ENCODE assay signal across 1 cellular context in genomic region chr1:161209790-161210409, GRCh38.
A peak's percentile ranks its signal among the peaks of the same experiment; 100 is the strongest.
TF ChIP-seq lines count a peak whose summit lies in the region.

No MANE protein-coding gene starts in this region.

TF ChIP-seq in GM12878, 131 proteins besides CTCF, POLR2A, EP300 and RAD21 (continues in another document):
- TF ChIP-seq MEF2A (IDR thresholded peaks at IDR 0.05; ENCODE audit: insufficient read depth, low read depth, low read length) = no peak
- TF ChIP-seq CHD2 (IDR thresholded peaks at IDR 0.05; ENCODE audit: borderline replicate concordance, low read depth, low read length) = peak; percentile 83
- no peak for TF ChIP-seq RUNX3 (IDR thresholded peaks at IDR 0.05; ENCODE audit: low read length)
- TF ChIP-seq YY1 (IDR thresholded peaks at IDR 0.05; ENCODE audit: low read depth, low read length) = peak; percentile 78
- no peak for TF ChIP-seq HCFC1 (IDR thresholded peaks at IDR 0.05; ENCODE audit: low read length)
- TF ChIP-seq SRF (IDR thresholded peaks at IDR 0.05; ENCODE audit: low read depth in 2 of 2, low read length in 2 of 2) = no peak
- TF ChIP-seq PML (IDR thresholded peaks at IDR 0.05; ENCODE audit: low read length) = no peak
- no peak; a peak in 1 of 4 replicates for TF ChIP-seq IKZF2 (IDR thresholded peaks at IDR 0.05)
- TF ChIP-seq BACH1 (IDR thresholded peaks at IDR 0.05; ENCODE audit: borderline replicate concordance) = 0 out of 2 replicates have a peak, but pooled peaks have one; percentile 19
- no peak for TF ChIP-seq HSF1 (IDR thresholded peaks at IDR 0.05; ENCODE audit: low read depth, low read length)
- no peak for TF ChIP-seq TCF7 (IDR thresholded peaks at IDR 0.05; ENCODE audit: borderline replicate concordance)
- TF ChIP-seq BRCA1 (IDR thresholded peaks at IDR 0.05; ENCODE audit: low read depth, low read length) = no peak
- TF ChIP-seq HDAC2 (IDR thresholded peaks at IDR 0.05) = no peak
- no peak for TF ChIP-seq ZBTB40 (IDR thresholded peaks at IDR 0.05; ENCODE audit: borderline replicate concordance)
- TF ChIP-seq ZZZ3 (IDR thresholded peaks at IDR 0.05; ENCODE audit: control insufficient read depth, insufficient read length, low read depth) = no peak
- no peak for TF ChIP-seq BCLAF1 (IDR thresholded peaks at IDR 0.05)
- TF ChIP-seq TCF3 (IDR thresholded peaks at IDR 0.05; ENCODE audit: borderline replicate concordance, insufficient read depth, low read depth, low read length) = no peak
- no peak for TF ChIP-seq ZNF592 (IDR thresholded peaks at IDR 0.05)
- no peak for TF ChIP-seq NBN (IDR thresholded peaks at IDR 0.05)
- TF ChIP-seq ATF2 (IDR thresholded peaks at IDR 0.05; ENCODE audit: low read length) = no peak
- no peak for TF ChIP-seq POLR2AphosphoS5 (IDR thresholded peaks at IDR 0.05; ENCODE audit: low read length)
- 0 out of 2 replicates have a peak, but pooled peaks have one; percentile 34 for TF ChIP-seq IKZF1 (conservative IDR thresholded peaks at IDR 0.05)
- TF ChIP-seq SKIL (IDR thresholded peaks at IDR 0.05; ENCODE audit: low read depth, poor library complexity, severe bottlenecking) = no peak
- no peak for TF ChIP-seq PAX8 (IDR thresholded peaks at IDR 0.05)
- no peak for TF ChIP-seq SREBF1 (IDR thresholded peaks at IDR 0.05; ENCODE audit: low read length)
- no peak for TF ChIP-seq CREM (IDR thresholded peaks at IDR 0.05; ENCODE audit: low read depth)
- TF ChIP-seq ZNF24 (IDR thresholded peaks at IDR 0.05) = 0 out of 2 replicates have a peak, but pooled peaks have one; percentile 19
- TF ChIP-seq FOXK2 (IDR thresholded peaks at IDR 0.05) = no peak
- TF ChIP-seq SMC3 (IDR thresholded peaks at IDR 0.05; ENCODE audit: borderline replicate concordance, low read length) = peak; percentile 78; the same call in 1 of the 2 replicates
- TF ChIP-seq POU2F2 (IDR thresholded peaks at IDR 0.05; ENCODE audit: borderline replicate concordance, low read depth, low read length) = no peak; the same call in 2 of the 3 replicates
- peak; percentile 4 for TF ChIP-seq SIX5 (IDR thresholded peaks at IDR 0.05; ENCODE audit: low read depth, low read length, severe bottlenecking)
- no peak for TF ChIP-seq USF1 (IDR thresholded peaks at IDR 0.05; ENCODE audit: borderline replicate concordance, extremely low read length, insufficient read depth, low read depth, low read length)
- TF ChIP-seq SMARCA5 (IDR thresholded peaks at IDR 0.05) = no peak
- no peak for TF ChIP-seq NR2C1 (IDR thresholded peaks at IDR 0.05)
- TF ChIP-seq BHLHE40 (IDR thresholded peaks at IDR 0.05; ENCODE audit: borderline replicate concordance in 1 of 2, low read depth in 2 of 2, low read length in 1 of 2) = 0 out of 4 replicates have a peak, but pooled peaks of 1 of the 2 experiments have one; percentile 14
- no peak for TF ChIP-seq CEBPZ (IDR thresholded peaks at IDR 0.05; ENCODE audit: low read depth, low read length)
- TF ChIP-seq RB1 (IDR thresholded peaks at IDR 0.05; ENCODE audit: borderline replicate concordance) = no peak
- 0 out of 2 replicates have a peak, but pooled peaks have one; percentile 20 for TF ChIP-seq ZNF207 (IDR thresholded peaks at IDR 0.05; ENCODE audit: borderline replicate concordance)
- TF ChIP-seq TCF12 (IDR thresholded peaks at IDR 0.05; ENCODE audit: low read depth, low read length) = no peak
